In the genomic region with DNA sequence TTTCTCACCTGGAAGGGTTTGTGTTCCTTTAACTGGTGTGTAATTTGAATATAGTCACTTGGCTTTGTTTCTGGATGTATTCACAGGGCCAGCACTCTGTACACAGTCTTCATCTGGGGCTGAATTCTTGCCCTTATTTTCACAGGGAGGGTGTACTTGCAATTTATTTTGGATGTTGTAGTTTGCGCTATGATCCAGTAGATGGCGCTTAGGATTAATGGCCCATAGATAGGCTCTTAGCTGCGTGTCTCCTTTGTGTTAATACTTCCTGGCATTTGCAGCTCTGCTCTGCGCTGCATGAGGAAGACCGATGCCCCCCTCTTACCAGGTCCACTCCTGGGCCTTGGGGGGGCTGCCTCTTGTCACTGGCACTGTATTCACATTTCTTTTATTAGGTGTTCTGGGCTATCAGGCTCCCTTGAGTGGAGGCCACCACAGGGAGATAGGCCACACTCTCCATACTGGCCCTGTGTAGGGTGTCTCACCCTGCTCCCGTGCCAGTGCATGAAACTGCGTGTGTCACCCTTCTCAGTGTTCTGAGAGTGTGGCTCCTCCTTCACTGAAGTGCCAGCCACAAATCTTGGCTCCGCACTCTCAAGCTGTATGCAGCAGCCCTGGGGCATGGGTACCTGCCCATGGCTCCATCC, we compare ENCODE assay signal across 8 cellular contexts.
DNase-seq lines count a peak whose midpoint lies in the region; ATAC-seq and TF ChIP-seq lines count a peak whose summit lies in the region.

No MANE protein-coding gene starts in this region.

- H3K4me1 Mint-ChIP-seq in activated T-cell treated with anti-CD3 and anti-CD28 coated beads, Interleukin-2, amount 50 U/mL, for 24 hours (ENCODE audit: low read depth) = no peaks in the 10 kb centered on the region

- no peak overlapping the region for H3K4me3 Mint-ChIP-seq in activated T-cell treated with anti-CD3 and anti-CD28 coated beads, Interleukin-2, amount 50 U/mL, for 24 hours

- H3K27ac Mint-ChIP-seq in activated T-cell treated with anti-CD3 and anti-CD28 coated beads, Interleukin-2, amount 50 U/mL, for 24 hours = no peak overlapping the region

- H3K27ac ChIP-seq in Peyer's patch (no peak overlapping the region), fibroblast of lung (ENCODE audit: insufficient read depth, low read length) (no peak overlapping the region), psoas muscle (no peak overlapping the region)

- H3K4me3 ChIP-seq in Peyer's patch = no peak overlapping the region
- H3K4me3 ChIP-seq in fibroblast of lung (replicated peaks in 1 of 4; ENCODE audit: control extremely low read depth in 1 of 4, insufficient read depth in 1 of 4, low read depth in 3 of 4, low read length in 4 of 4) = no peak overlapping the region
- H3K4me3 ChIP-seq in psoas muscle = no peak overlapping the region

- H2AFZ ChIP-seq in fibroblast of lung (ENCODE audit: low read length) = no peak overlapping the region

- H4K20me1 ChIP-seq in fibroblast of lung (ENCODE audit: control insufficient read depth, extremely low read depth, insufficient read depth, low read length) = no peaks in the 10 kb centered on the region

- no peak for TF ChIP-seq POLR2A in Peyer's patch (IDR thresholded peaks at IDR 0.05)

- no peaks in the 10 kb centered on the region for H3K36me3 ChIP-seq in Peyer's patch
- no peaks in the 10 kb centered on the region for H3K36me3 ChIP-seq in fibroblast of lung (ENCODE audit: control insufficient read depth, insufficient read depth, low read length)
- no peaks in the 10 kb centered on the region for H3K36me3 ChIP-seq in psoas muscle (ENCODE audit: insufficient read depth in 1 of 2, low read depth in 1 of 2)

- peak; percentile 29 for DNase-seq in activated T-cell treated with anti-CD3 and anti-CD28 coated beads, Interleukin-2, amount 50 U/mL, for 24 hours
- no peak for DNase-seq in activated T-cell treated with anti-CD3 and anti-CD28 coated beads, Interleukin-2, amount 50 U/mL, for 1 hour
- DNase-seq in Peyer's patch (no peak), fibroblast of lung (ENCODE audit: low read depth in 2 of 2) (peak; percentile 23 to 42), psoas muscle (no peak)
- DNase-seq in effector CD8-positive, alpha-beta T cell (lab: John Stamatoyannopoulos, UW) = no peak

- WGBS in psoas muscle, 3 donors = 22 to 30% (median 26%) methylated on average over 7 to 8 of the region's 8 CpGs

- H3K4me2 ChIP-seq in fibroblast of lung (ENCODE audit: extremely low read depth, insufficient read depth, low read length) = no peak overlapping the region

- H3K79me2 ChIP-seq in fibroblast of lung (ENCODE audit: control insufficient read depth, insufficient read depth, low read length) = no peaks in the 10 kb centered on the region

- no peaks in the 10 kb centered on the region for H3K36me3 Mint-ChIP-seq in activated T-cell treated with anti-CD3 and anti-CD28 coated beads, Interleukin-2, amount 50 U/mL, for 24 hours (ENCODE audit: low read depth)

- H3K9me3 ChIP-seq in Peyer's patch = no peaks in the 10 kb centered on the region
- no peaks in the 10 kb centered on the region for H3K9me3 ChIP-seq in fibroblast of lung (ENCODE audit: control insufficient read depth, insufficient read depth, low read depth, low read length)
- no peaks in the 10 kb centered on the region for H3K9me3 ChIP-seq in psoas muscle

- TF ChIP-seq CTCF in Peyer's patch (IDR thresholded peaks at IDR 0.05) = peak in 4 of 6 experiments; percentile 17 to 36 (median 28)
- peak; percentile 55 to 60 for TF ChIP-seq CTCF in fibroblast of lung (conservative IDR thresholded peaks at IDR 0.05 in 1 of 2, IDR thresholded peaks at IDR 0.05 in 1 of 2; ENCODE audit: low read depth in 1 of 2, low read length in 2 of 2)
- peak; percentile 57 for TF ChIP-seq CTCF in psoas muscle (IDR thresholded peaks at IDR 0.05)

- H3K27me3 ChIP-seq in Peyer's patch (no peaks in the 10 kb centered on the region), fibroblast of lung (ENCODE audit: control insufficient read depth, insufficient read depth, low read length) (no peaks in the 10 kb centered on the region), psoas muscle (ENCODE audit: insufficient read depth in 3 of 3, low read length in 2 of 3) (no peaks in the 10 kb centered on the region)

- peaks cover 42% of the 10 kb centered on the region for H3K27me3 Mint-ChIP-seq in activated T-cell treated with anti-CD3 and anti-CD28 coated beads, Interleukin-2, amount 50 U/mL, for 24 hours

- ATAC-seq in GM19463 (IDR thresholded peaks at IDR 0.05; ENCODE audit: unreplicated experiment) (peak; percentile 88), HG03378 (IDR thresholded peaks at IDR 0.05; ENCODE audit: unreplicated experiment) (peak; percentile 95), psoas muscle (peak in 1 of 4 donors; percentile 50)

- no peaks in the 10 kb centered on the region for H3K9me3 Mint-ChIP-seq in activated T-cell treated with anti-CD3 and anti-CD28 coated beads, Interleukin-2, amount 50 U/mL, for 24 hours

- H3K4me1 ChIP-seq in Peyer's patch = no peaks in the 10 kb centered on the region
- H3K4me1 ChIP-seq in fibroblast of lung (ENCODE audit: control insufficient read depth, extremely low read depth, insufficient read depth, low read length) = no peaks in the 10 kb centered on the region
- no peaks in the 10 kb centered on the region for H3K4me1 ChIP-seq in psoas muscle

- intact Hi-C loops in psoas muscle (cut with DNase I) = loop anchor here in 1 of 2 donors (5.0 kb wide), 1 partner anchor 619 kb away; no protein-coding TSS in a partner anchor

- H3K9ac ChIP-seq in fibroblast of lung (ENCODE audit: insufficient read depth, low read length) = no peak overlapping the region

Comparison
In these comparisons a context has a peak if more than half of its experiments do, and no peak if none do; other contexts are left out.
1. DNase-seq: peak in activated T-cell treated with anti-CD3 and anti-CD28 coated beads, Interleukin-2, amount 50 U/mL, for 24 hours (single experiment) and fibroblast of lung (2 of 2); none in activated T-cell treated with anti-CD3 and anti-CD28 coated beads, Interleukin-2, amount 50 U/mL, for 1 hour (single experiment), Peyer's patch (0 of 3), psoas muscle (0 of 2) and effector CD8-positive, alpha-beta T cell (single experiment).
2. Peak in every context shown above with its lines, with median percentiles within 50 percentile points of each other: CTCF ChIP-seq.